24 cellular contexts compared by ENCODE assay signal in the genomic region with DNA sequence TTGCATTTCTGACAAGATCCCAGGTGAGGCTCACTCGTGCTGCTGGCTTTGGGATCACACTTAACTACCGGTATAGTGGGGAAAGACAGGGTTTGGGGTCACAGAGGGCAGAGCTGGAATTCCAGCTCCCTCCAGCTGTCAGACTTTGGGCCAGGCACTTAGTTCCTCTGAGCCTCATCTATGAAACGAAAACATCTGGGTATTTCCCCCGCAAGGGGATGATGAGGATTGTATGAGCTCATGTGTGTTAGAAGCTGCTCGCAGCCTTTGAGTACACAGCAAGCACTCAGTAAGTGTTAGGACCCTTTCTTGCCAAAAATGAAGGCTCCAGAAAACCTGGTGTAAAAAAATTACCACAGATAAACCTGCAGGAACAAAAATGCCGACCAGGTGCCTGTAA.
"Had no signal": no experiment of that assay in that cellular context is flagged by ENCODE, and none has a peak within 500 bp of the region (broad histone marks: within the 10 kb centered on the region; RNA-seq: fewer than 3 reads in every experiment).

No MANE protein-coding gene starts in this region.

- H3K27me3 ChIP-seq: adrenal gland, ascending aorta, brain microvascular endothelial cell, left lung, sigmoid colon, tibial artery had no signal

- H3K27ac Mint-ChIP-seq: activated CD8-positive, alpha-beta T cell treated with anti-CD3 and anti-CD28 coated beads, Interleukin-2, amount 10 ng/mL, durations not matched to agents 7 days and 5 days; activated naive CD8-positive, alpha-beta T cell had no signal

- H3K27me3 Mint-ChIP-seq: activated naive CD8-positive, alpha-beta T cell; central memory CD8-positive, alpha-beta T cell had no signal

- H3K9me3 ChIP-seq: adrenal gland, ascending aorta, left lung, sigmoid colon, tibial artery had no signal

- H3K4me1 Mint-ChIP-seq: central memory CD8-positive, alpha-beta T cell had no signal

- H3K4me2 ChIP-seq: smooth muscle cell had no signal

- H3K9ac ChIP-seq: parathyroid adenoma had no signal

- H3K4me3 ChIP-seq: adrenal gland, ascending aorta, left lung, sigmoid colon, smooth muscle cell, tibial artery had no signal

- FAIRE-seq: endometrium, urothelium cell line had no signal

- H3K4me3 Mint-ChIP-seq: activated CD8-positive, alpha-beta T cell treated with anti-CD3 and anti-CD28 coated beads, Interleukin-2, amount 10 ng/mL, durations not matched to agents 7 days and 5 days; activated naive CD8-positive, alpha-beta T cell; central memory CD8-positive, alpha-beta T cell; nephron had no signal

- ATAC-seq: activated CD8-positive, alpha-beta T cell treated with anti-CD3 and anti-CD28 coated beads, Interleukin-2, amount 10 ng/mL, durations not matched to agents 7 days and 5 days; left lung; SK-N-SH treated with all-trans-retinoic acid at 6 μM for 48 hours had no signal

- H3K4me1 ChIP-seq: adrenal gland, ascending aorta, left lung, parathyroid adenoma, sigmoid colon, tibial artery had no signal

- H2AFZ ChIP-seq: parathyroid adenoma had no signal

- DNase-seq: activated CD4-positive, alpha-beta T cell treated with anti-CD3 and anti-CD28 coated beads, Interleukin-2, amount 50 U/mL, for 1 hour; activated CD8-positive, alpha-beta T cell treated with anti-CD3 and anti-CD28 coated beads, Interleukin-2, amount 10 ng/mL, durations not matched to agents 7 days and 5 days; activated effector memory CD4-positive, alpha-beta T cell treated with Interleukin-2 at 50 U/mL for 16 hours; activated T-cell treated with anti-CD3 and anti-CD28 coated beads, Interleukin-2, amount 50 U/mL, for 1 hour; adrenal gland; brain microvascular endothelial cell; cortex of kidney; kidney glomerular epithelial cell; left lung; sigmoid colon; stimulated activated CD4-positive, alpha-beta T cell treated with anti-CD3 and anti-CD28 coated beads, Interleukin-15, amount 100 ng/mL, for 24 hours; stimulated activated CD4-positive, alpha-beta T cell treated with anti-CD3 and anti-CD28 coated beads, Interleukin-2, amount 100 ng/mL, for 48 hours; stimulated activated naive CD4-positive, alpha-beta T cell treated with Interleukin-2 at 50 U/mL for 16 hours; tibial artery had no signal

- H3K9me3 Mint-ChIP-seq: central memory CD8-positive, alpha-beta T cell; nephron had no signal

- H3K27ac ChIP-seq: adrenal gland, ascending aorta, brain microvascular endothelial cell, left lung, parathyroid adenoma, sigmoid colon, tibial artery, VCaP had no signal
